1 cellular context compared by ENCODE assay signal in the genomic region with DNA sequence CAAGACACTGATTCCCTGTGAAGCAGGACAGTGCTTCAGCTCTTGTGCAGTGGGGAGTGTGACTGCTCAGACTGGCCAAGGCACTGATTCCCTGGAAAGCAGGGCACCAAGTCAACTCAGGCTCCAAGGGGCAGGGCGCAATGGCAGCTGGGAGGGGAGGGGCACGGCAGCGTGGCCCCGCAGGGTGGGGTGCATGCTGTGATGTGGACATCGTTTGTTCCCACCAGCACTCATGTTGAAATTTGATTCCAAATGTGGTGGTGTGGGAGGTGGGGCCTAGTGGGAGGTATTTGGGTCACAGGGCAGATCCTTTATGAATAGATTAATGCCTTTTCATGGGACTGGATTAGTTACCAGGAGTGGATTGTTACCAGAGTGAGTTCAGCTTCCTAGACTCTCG.
TF ChIP-seq lines count a peak whose summit lies in the region.

No MANE protein-coding gene starts in this region.

TF ChIP-seq in HEK293, 187 proteins besides CTCF, POLR2A, EP300 and RAD21:
- peak; percentile 18; the same call in 1 of the 2 replicates for TF ChIP-seq GLIS1 (tag by site-specific recombination; IDR thresholded peaks at IDR 0.05)
TF ChIP-seq in HEK293: peak in this region for 1; not testable (repeated sequence) for 186.
